Comparison of ENCODE assay signal across 8 cellular contexts in genomic region chr19:42132030-42132628, GRCh38. TPM values are rescaled to one million over a fixed set of nuclear protein-coding genes. Genes with fewer than 3 reads are reported as not detected.
DNase-seq lines count a peak whose midpoint lies in the region; ATAC-seq, FAIRE-seq and TF ChIP-seq lines count a peak whose summit lies in the region.

POU2F2 (minus strand) TSS chr19:42132446; CDS start chr19:42132411, 35 bp downstream.

- no peaks in the 10 kb centered on the region; the same call in 1 of the 2 replicates for H3K27me3 ChIP-seq in Caco-2 (replicated peaks; ENCODE audit: control insufficient read depth, insufficient read depth, low read length)

- POLR2A ChIA-PET in Caco-2 (lab: Charles Lee): no interaction called here

- no peak for FAIRE-seq in kidney (lab: Jason Lieb, UNC)

- H3K27ac ChIP-seq in kidney (ENCODE audit: low read depth in 2 of 2, low read length in 2 of 2): no peak within 1 kb of the TSS

- intact Hi-C loops in Caco-2 (cut with micrococcal nuclease; ENCODE audit: unreplicated experiment): no loop called here
- intact Hi-C loops in kidney (cut with DNase I): no loop called here

- H3K36me3 ChIP-seq in Caco-2 (ENCODE audit: control insufficient read depth, insufficient read depth, low read length) (no peaks in the 10 kb centered on the region), kidney (ENCODE audit: control insufficient read depth in 1 of 2, insufficient read depth in 2 of 2, low read length in 2 of 2) (no peaks in the 10 kb centered on the region)

- H3K9me3 Mint-ChIP-seq in Caco-2 (ENCODE audit: unreplicated experiment) (no peaks in the 10 kb centered on the region), HFFc6 (no peaks in the 10 kb centered on the region)

- DNase-seq in Caco-2 (no peak), HFFc6 (no peak), T-helper 1 cell (peak; percentile 80 to 86 (median 82)), kidney (peak; percentile 85), NCI-H1694 treated with DMSO at 0.1 percent for 48 hours (lab: John Stamatoyannopoulos, UW) (no peak)
- peak; percentile 79 for DNase-seq in activated naive CD8-positive, alpha-beta T cell treated with anti-CD3 and anti-CD28 coated beads, Interleukin-2, amount 50 U/mL, for 16 hours (ENCODE audit: low read depth, low spot score)
- DNase-seq in stimulated activated CD4-positive, alpha-beta T cell treated with anti-CD3 and anti-CD28 coated beads, TNF-alpha, amount 100 ng/mL, for 4 hours (ENCODE audit: low read depth in 3 of 3): peak; percentile 78 to 91 (median 88)

- H3K27me3 Mint-ChIP-seq in Caco-2 (ENCODE audit: insufficient read depth, unreplicated experiment) (peaks cover 14% of the 10 kb centered on the region), HFFc6 (ENCODE audit: insufficient read depth) (peaks cover 4% of the 10 kb centered on the region; the same call in 1 of the 2 replicates)

- H3K4me3 Mint-ChIP-seq in Caco-2 (ENCODE audit: unreplicated experiment) (peak within 1 kb of the TSS; percentile 6), HFFc6 (peak within 1 kb of the TSS; percentile 91)

- no peaks in the 10 kb centered on the region for H3K9me3 ChIP-seq in Caco-2
- no peaks in the 10 kb centered on the region for H3K9me3 ChIP-seq in kidney (ENCODE audit: control insufficient read depth in 1 of 2, low read length in 2 of 2)

- H3K27ac Mint-ChIP-seq in Caco-2 (ENCODE audit: unreplicated experiment): no peak within 1 kb of the TSS
- H3K27ac Mint-ChIP-seq in HFFc6: peak within 1 kb of the TSS; percentile 71

- no TSS peak for BruUV-seq in Caco-2 (replicated peaks; lab: Mats Ljungman, UMichigan)

- no peaks in the 10 kb centered on the region; the same call in 1 of the 2 replicates for H3K4me1 ChIP-seq in Caco-2
- peaks cover 0 to 8% of the 10 kb centered on the region in 2 donors for H3K4me1 ChIP-seq in kidney (ENCODE audit: control insufficient read depth in 1 of 2, insufficient read depth in 1 of 2, low read depth in 1 of 2, low read length in 2 of 2)

- no peak within 1 kb of the TSS for H3K9ac ChIP-seq in kidney (ENCODE audit: low read length in 2 of 2)

- H3K36me3 Mint-ChIP-seq in Caco-2 (ENCODE audit: insufficient read depth, unreplicated experiment) (no peaks in the 10 kb centered on the region), HFFc6 (ENCODE audit: low read depth) (no peaks in the 10 kb centered on the region)

- CTCF ChIA-PET in Caco-2 (lab: Charles Lee): interaction anchor here (1.1 kb wide), 1 partner anchor 111 kb away, joined by 3 read pairs; the partner anchor contains the start of gene GSK3A

- TF ChIP-seq CTCF in Caco-2 (IDR thresholded peaks at IDR 0.05; ENCODE audit: insufficient read depth in 1 of 2, low read depth in 1 of 2, low read length in 1 of 2, severe bottlenecking in 1 of 2, unreplicated experiment in 1 of 2) (no peak), HFFc6 (IDR thresholded peaks at IDR 0.05) (no peak), kidney (IDR thresholded peaks at IDR 0.05; ENCODE audit: borderline replicate concordance, extremely low read depth, insufficient read depth) (no peak)

- H3K4me3 ChIP-seq in Caco-2 (ENCODE audit: low read depth, low read length) (peak within 1 kb of the TSS; percentile 26), kidney (ENCODE audit: low read length in 2 of 2) (no peak within 1 kb of the TSS)

- H3K4me1 Mint-ChIP-seq in Caco-2 (ENCODE audit: low read depth, unreplicated experiment): no peaks in the 10 kb centered on the region
- peaks cover 56% of the 10 kb centered on the region for H3K4me1 Mint-ChIP-seq in HFFc6 (ENCODE audit: low read depth)

- no peak for ATAC-seq in HG02973 (IDR thresholded peaks at IDR 0.05; ENCODE audit: unreplicated experiment)

RNA-seq across cellular contexts. Expression of gene POU2F2, which starts in this region (rescaled TPM):
- total RNA-seq in Caco-2 (2022) (0.95 and 1.5 TPM in 2 replicates), kidney (9.8 TPM)
- 10 to 100 TPM in 1 of 6 experiments, 1 to 10 TPM in 5; 6.4 to 11.0 (median 7.8) TPM for total RNA-seq in HFFc6 (2021; fragmentation: NEBNext Ultra II Directional; extraction: Animal tissue kit (Norgen Biotek cat#: 25700))
- polyA plus RNA-seq in kidney (ENCODE audit: insufficient read depth, low read depth, low replicate concordance): 1.3 TPM

Comparison
In these comparisons a context has a peak if more than half of its experiments do, and no peak if none do; other contexts are left out.
1. DNase-seq: peak in T-helper 1 cell (5 of 5), activated naive CD8-positive, alpha-beta T cell treated with anti-CD3 and anti-CD28 coated beads, Interleukin-2, amount 50 U/mL, for 16 hours (single experiment), kidney (single experiment) and stimulated activated CD4-positive, alpha-beta T cell treated with anti-CD3 and anti-CD28 coated beads, TNF-alpha, amount 100 ng/mL, for 4 hours (3 of 3); none in Caco-2 (0 of 2), HFFc6 (single experiment) and NCI-H1694 treated with DMSO at 0.1 percent for 48 hours (single experiment).